32 cellular contexts compared by ENCODE assay signal in genomic region chr4:11301075-11301660, GRCh38.
"Had no signal": no experiment of that assay in that cellular context is flagged by ENCODE, and none has a peak within 500 bp of the region (broad histone marks: within the 10 kb centered on the region; RNA-seq: fewer than 3 reads in every experiment).

No MANE protein-coding gene starts in this region.

- H3K4me1 ChIP-seq: ascending aorta, breast epithelium, colonic mucosa had no signal

- H3K36me3 ChIP-seq: ascending aorta, breast epithelium, cardiac muscle cell, colonic mucosa, esophagus squamous epithelium, WERI-Rb-1 had no signal

- H3K9me3 Mint-ChIP-seq: activated B cell treated with CpG ODN at 0.5 μM for 24 hours; activated CD8-positive, alpha-beta T cell treated with anti-CD3 and anti-CD28 coated beads for 36 hours; activated T-cell treated with anti-CD3 and anti-CD28 coated beads, Interleukin-2, amount 50 U/mL, for 4 hours; T-cell; T-helper 2 cell treated with Interferon-gamma antibody and Interleukin-4, amounts not matched to agents 5 μg/mL and 100 μg/mL, for 36 hours had no signal

- H3K4me3 Mint-ChIP-seq: activated B cell treated with CpG ODN at 0.5 μM for 24 hours; activated CD8-positive, alpha-beta T cell treated with anti-CD3 and anti-CD28 coated beads for 36 hours; activated naive CD8-positive, alpha-beta T cell; activated T-cell treated with anti-CD3 and anti-CD28 coated beads, Interleukin-2, amount 50 U/mL, for 4 hours; activated T-helper 17 cell treated with anti-CD3 and anti-CD28 coated beads, Interleukin-2, amount 50 U/mL, for 72 hours; brain; T-cell; T-helper 17 cell; T-helper 2 cell treated with Interferon-gamma antibody and Interleukin-4, amounts not matched to agents 5 μg/mL and 100 μg/mL, for 36 hours had no signal

- H3K4me1 Mint-ChIP-seq: activated T-helper 17 cell treated with anti-CD3 and anti-CD28 coated beads, Interleukin-2, amount 50 U/mL, for 72 hours; T-helper 17 cell had no signal

- H3K27ac Mint-ChIP-seq: activated B cell treated with CpG ODN at 0.5 μM for 24 hours; activated CD8-positive, alpha-beta T cell treated with anti-CD3 and anti-CD28 coated beads for 36 hours; activated naive CD8-positive, alpha-beta T cell; activated T-helper 17 cell treated with anti-CD3 and anti-CD28 coated beads, Interleukin-2, amount 50 U/mL, for 72 hours; T-cell; T-helper 17 cell; T-helper 2 cell treated with Interferon-gamma antibody and Interleukin-4, amounts not matched to agents 5 μg/mL and 100 μg/mL, for 36 hours had no signal

- H3K27me3 ChIP-seq: ascending aorta, breast epithelium, cardiac muscle cell, colonic mucosa, esophagus squamous epithelium had no signal

- ATAC-seq: activated CD4-positive, CD25-positive, alpha-beta regulatory T cell treated with anti-CD3 and anti-CD28 coated beads, Interleukin-2, amount 50 U/mL, for 24 hours; activated CD8-positive, alpha-beta T cell treated with anti-CD3 and anti-CD28 coated beads for 36 hours; activated T-cell treated with anti-CD3 and anti-CD28 coated beads, Interleukin-2, amount 50 U/mL, for 4 hours; activated T-helper 17 cell treated with anti-CD3 and anti-CD28 coated beads, Interleukin-2, amount 50 U/mL, for 72 hours; T-cell; T-helper 17 cell had no signal

- DNase-seq: activated B cell treated with CpG ODN at 0.5 μM for 24 hours; activated CD4-positive, alpha-beta T cell treated with anti-CD3 and anti-CD28 coated beads for 48 hours; activated CD4-positive, alpha-beta T cell treated with anti-CD3 and anti-CD28 coated beads, Interleukin-2, amount 50 U/mL, for 1 hour; activated CD4-positive, alpha-beta T cell treated with anti-CD3 and anti-CD28 coated beads, Interleukin-2, amount 50 U/mL, for 48 hours; activated CD8-positive, alpha-beta memory T cell treated with anti-CD3 and anti-CD28 coated beads for 24 hours; activated CD8-positive, alpha-beta T cell treated with anti-CD3 and anti-CD28 coated beads for 36 hours; activated effector memory CD4-positive, alpha-beta T cell treated with Interleukin-2 at 50 U/mL for 16 hours; activated gamma-delta T cell treated with Interleukin-2 at 50 U/mL for 16 hours; activated naive CD4-positive, alpha-beta T cell treated with anti-CD3 and anti-CD28 coated beads, Interleukin-2, amount 50 U/mL, for 16 hours; activated naive CD4-positive, alpha-beta T cell treated with Interleukin-2 at 50 U/mL for 16 hours; activated T-cell treated with anti-CD3 and anti-CD28 coated beads, Interleukin-2, amount 50 U/mL, for 4 hours; central memory CD4-positive, alpha-beta T cell; cerebellar nuclear complex; colonic mucosa; effector CD8-positive, alpha-beta T cell; esophagus squamous epithelium; foreskin melanocyte; T-cell; T-helper 17 cell; T1000; WERI-Rb-1 had no signal

- H3K27ac ChIP-seq: ascending aorta, breast epithelium, cardiac muscle cell, colonic mucosa, epithelial cell of prostate, esophagus squamous epithelium, WERI-Rb-1 had no signal

- FAIRE-seq: endometrium, endothelial cell of umbilical vein had no signal

- H3K36me3 Mint-ChIP-seq: activated naive CD8-positive, alpha-beta T cell; brain; T-cell had no signal

- H3K4me3 ChIP-seq: ascending aorta, breast epithelium, cardiac muscle cell, colonic mucosa, esophagus squamous epithelium had no signal

- H3K9me3 ChIP-seq: ascending aorta, breast epithelium, colonic mucosa, esophagus squamous epithelium had no signal
